ENCODE assay signal across 21 cellular contexts in the genomic region with DNA sequence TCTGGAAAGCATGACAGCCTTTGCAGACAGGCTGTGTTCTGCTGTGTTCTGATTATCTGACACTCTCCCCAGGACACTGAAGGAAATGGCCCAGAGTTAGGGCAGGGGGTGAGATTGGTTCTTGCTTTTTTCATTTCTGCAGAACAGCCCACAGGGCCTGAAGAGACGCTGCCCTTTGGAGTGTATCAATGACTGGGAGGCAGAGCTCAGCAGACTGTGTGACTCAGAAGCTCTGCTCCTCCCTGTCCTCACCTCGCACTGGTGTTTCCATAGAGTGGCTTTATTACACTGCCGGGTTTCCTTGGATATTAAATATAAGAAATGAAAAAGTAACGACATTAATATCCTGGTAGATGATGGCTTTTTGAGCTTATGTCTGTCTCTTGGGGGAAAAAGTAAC.
A peak's percentile ranks its signal among the peaks of the same experiment; 100 is the strongest.
DNase-seq lines count a peak whose midpoint lies in the region; ATAC-seq and TF ChIP-seq lines count a peak whose summit lies in the region.
"Had no signal": no experiment of that assay in that cellular context is flagged by ENCODE, and none has a peak within 500 bp of the region (broad histone marks: within the 10 kb centered on the region; RNA-seq: fewer than 3 reads in every experiment).

No MANE protein-coding gene starts in this region.

- TF ChIP-seq POLR2A in erythroblast (IDR thresholded peaks at IDR 0.05; ENCODE audit: low read length) = no peak

- TF ChIP-seq CTCF in left ventricle myocardium inferior (IDR thresholded peaks at IDR 0.05; ENCODE audit: borderline replicate concordance) (no peak), brain microvascular endothelial cell (IDR thresholded peaks at IDR 0.05; ENCODE audit: low read depth, low read length, missing control alignments) (no peak)

- no peaks in the 10 kb centered on the region for H3K36me3 ChIP-seq in left ventricle myocardium inferior
- no peaks in the 10 kb centered on the region for H3K36me3 ChIP-seq in brain microvascular endothelial cell (replicated peaks)
- H3K36me3 ChIP-seq: cardiac muscle cell had no signal

- DNase-seq in Right ventricle myocardium superior (no peak), left ventricle myocardium inferior (no peak), brain microvascular endothelial cell (peak; percentile 33), kidney glomerular epithelial cell (lab: John Stamatoyannopoulos, UW) (peak; percentile 83), HPDE6-E6E7 (ENCODE audit: extremely low spot score) (no peak), erythroblast (lab: John Stamatoyannopoulos, UW) (no peak)
- DNase-seq: activated CD4-positive, alpha-beta T cell treated with anti-CD3 and anti-CD28 coated beads, Interleukin-2, amount 50 U/mL, for 48 hours; activated effector memory CD4-positive, alpha-beta T cell treated with Interleukin-2 at 50 U/mL for 16 hours; dermis blood vessel endothelial cell; KG1; NCI-H187; NCI-H226; NK-92 treated with Interleukin-12 subunit alpha and Interleukin-12 subunit beta, amount 100 ng/mL, for 24 hours; nucleus accumbens had no signal

- intact Hi-C loops in Right ventricle myocardium superior (cut with DNase I) (no loop called here), left ventricle myocardium inferior (cut with micrococcal nuclease) (no loop called here)

- H3K9me3 ChIP-seq in left ventricle myocardium inferior (replicated peaks) = no peaks in the 10 kb centered on the region

- ATAC-seq in Right ventricle myocardium superior (ENCODE audit: poor library complexity) (peak; percentile 36), HG03159 (IDR thresholded peaks at IDR 0.05; ENCODE audit: unreplicated experiment) (no peak), GM19467 (IDR thresholded peaks at IDR 0.05; ENCODE audit: unreplicated experiment) (no peak)
- ATAC-seq: GM23338, Panc1 had no signal

- H3K27me3 ChIP-seq in left ventricle myocardium inferior (ENCODE audit: low read depth) (no peaks in the 10 kb centered on the region), brain microvascular endothelial cell (replicated peaks) (no peaks in the 10 kb centered on the region)
- H3K27me3 ChIP-seq: cardiac muscle cell had no signal

- in situ Hi-C loops in brain microvascular endothelial cell (cut with HindIII; ENCODE audit: low pct_ligation_motif_present, low sequenced_read_pairs) = no loop called here

- H3K27ac ChIP-seq in left ventricle myocardium inferior (replicated peaks) (no peak overlapping the region), brain microvascular endothelial cell (no peak overlapping the region)
- H3K27ac ChIP-seq: C4-2B, cardiac muscle cell, SK-N-MC had no signal

- peaks cover 28% of the 10 kb centered on the region for H3K4me1 ChIP-seq in left ventricle myocardium inferior

- H3K4me3 ChIP-seq in left ventricle myocardium inferior = no peak overlapping the region
- no peak overlapping the region for H3K4me3 ChIP-seq in brain microvascular endothelial cell (ENCODE audit: low read depth, low read length)
- H3K4me3 ChIP-seq: cardiac muscle cell, GM23338, SK-N-MC had no signal

Comparison
In these comparisons a context has a peak if more than half of its experiments do, and no peak if none do; other contexts are left out.
1. DNase-seq: peak in brain microvascular endothelial cell (single experiment) and kidney glomerular epithelial cell (single experiment); none in Right ventricle myocardium superior (single experiment), left ventricle myocardium inferior (single experiment), HPDE6-E6E7 (single experiment) and erythroblast (0 of 2).